Comparison of ENCODE assay signal across 1 cellular context in the genomic region with DNA sequence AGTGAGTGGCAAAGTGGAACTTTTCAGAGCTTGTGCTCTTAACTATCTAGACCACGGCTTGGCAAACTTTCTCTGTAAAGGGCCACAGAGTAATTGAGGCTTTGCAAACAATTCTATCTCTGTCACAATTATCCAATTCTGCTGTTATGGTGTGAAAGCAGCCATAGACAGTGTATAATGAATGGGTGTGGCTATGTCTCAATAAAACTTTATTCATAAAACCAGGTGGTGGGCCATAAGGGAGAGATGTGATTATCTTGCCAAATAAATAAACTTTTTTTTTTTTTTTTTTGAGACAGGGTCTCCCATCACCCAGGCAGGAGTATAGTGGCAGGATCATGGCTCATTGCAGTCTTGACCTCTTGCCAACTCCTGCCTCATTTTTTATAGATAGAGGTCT.
A peak's percentile ranks its signal among the peaks of the same experiment; 100 is the strongest.
TF ChIP-seq lines count a peak whose summit lies in the region.

No MANE protein-coding gene starts in this region.

TF ChIP-seq in K562, 482 proteins besides CTCF, POLR2A, EP300 and RAD21:
- TF ChIP-seq, protein P1, sequence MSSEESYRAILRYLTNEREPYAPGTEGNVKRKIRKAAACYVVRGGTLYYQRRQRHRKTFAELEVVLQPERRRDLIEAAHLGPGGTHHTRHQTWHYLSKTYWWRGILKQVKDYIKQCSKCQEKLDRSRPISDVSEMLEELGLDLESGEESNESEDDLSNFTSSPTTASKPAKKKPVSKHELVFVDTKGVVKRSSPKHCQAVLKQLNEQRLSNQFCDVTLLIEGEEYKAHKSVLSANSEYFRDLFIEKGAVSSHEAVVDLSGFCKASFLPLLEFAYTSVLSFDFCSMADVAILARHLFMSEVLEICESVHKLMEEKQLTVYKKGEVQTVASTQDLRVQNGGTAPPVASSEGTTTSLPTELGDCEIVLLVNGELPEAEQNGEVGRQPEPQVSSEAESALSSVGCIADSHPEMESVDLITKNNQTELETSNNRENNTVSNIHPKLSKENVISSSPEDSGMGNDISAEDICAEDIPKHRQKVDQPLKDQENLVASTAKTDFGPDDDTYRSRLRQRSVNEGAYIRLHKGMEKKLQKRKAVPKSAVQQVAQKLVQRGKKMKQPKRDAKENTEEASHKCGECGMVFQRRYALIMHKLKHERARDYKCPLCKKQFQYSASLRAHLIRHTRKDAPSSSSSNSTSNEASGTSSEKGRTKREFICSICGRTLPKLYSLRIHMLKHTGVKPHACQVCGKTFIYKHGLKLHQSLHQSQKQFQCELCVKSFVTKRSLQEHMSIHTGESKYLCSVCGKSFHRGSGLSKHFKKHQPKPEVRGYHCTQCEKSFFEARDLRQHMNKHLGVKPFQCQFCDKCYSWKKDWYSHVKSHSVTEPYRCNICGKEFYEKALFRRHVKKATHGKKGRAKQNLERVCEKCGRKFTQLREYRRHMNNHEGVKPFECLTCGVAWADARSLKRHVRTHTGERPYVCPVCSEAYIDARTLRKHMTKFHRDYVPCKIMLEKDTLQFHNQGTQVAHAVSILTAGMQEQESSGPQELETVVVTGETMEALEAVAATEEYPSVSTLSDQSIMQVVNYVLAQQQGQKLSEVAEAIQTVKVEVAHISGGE (CRISPR knock-in tag; IDR thresholded peaks at IDR 0.05) = no peak
- TF ChIP-seq, protein P2, sequence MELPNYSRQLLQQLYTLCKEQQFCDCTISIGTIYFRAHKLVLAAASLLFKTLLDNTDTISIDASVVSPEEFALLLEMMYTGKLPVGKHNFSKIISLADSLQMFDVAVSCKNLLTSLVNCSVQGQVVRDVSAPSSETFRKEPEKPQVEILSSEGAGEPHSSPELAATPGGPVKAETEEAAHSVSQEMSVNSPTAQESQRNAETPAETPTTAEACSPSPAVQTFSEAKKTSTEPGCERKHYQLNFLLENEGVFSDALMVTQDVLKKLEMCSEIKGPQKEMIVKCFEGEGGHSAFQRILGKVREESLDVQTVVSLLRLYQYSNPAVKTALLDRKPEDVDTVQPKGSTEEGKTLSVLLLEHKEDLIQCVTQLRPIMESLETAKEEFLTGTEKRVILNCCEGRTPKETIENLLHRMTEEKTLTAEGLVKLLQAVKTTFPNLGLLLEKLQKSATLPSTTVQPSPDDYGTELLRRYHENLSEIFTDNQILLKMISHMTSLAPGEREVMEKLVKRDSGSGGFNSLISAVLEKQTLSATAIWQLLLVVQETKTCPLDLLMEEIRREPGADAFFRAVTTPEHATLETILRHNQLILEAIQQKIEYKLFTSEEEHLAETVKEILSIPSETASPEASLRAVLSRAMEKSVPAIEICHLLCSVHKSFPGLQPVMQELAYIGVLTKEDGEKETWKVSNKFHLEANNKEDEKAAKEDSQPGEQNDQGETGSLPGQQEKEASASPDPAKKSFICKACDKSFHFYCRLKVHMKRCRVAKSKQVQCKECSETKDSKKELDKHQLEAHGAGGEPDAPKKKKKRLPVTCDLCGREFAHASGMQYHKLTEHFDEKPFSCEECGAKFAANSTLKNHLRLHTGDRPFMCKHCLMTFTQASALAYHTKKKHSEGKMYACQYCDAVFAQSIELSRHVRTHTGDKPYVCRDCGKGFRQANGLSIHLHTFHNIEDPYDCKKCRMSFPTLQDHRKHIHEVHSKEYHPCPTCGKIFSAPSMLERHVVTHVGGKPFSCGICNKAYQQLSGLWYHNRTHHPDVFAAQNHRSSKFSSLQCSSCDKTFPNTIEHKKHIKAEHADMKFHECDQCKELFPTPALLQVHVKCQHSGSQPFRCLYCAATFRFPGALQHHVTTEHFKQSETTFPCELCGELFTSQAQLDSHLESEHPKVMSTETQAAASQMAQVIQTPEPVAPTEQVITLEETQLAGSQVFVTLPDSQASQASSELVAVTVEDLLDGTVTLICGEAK (IDR thresholded peaks at IDR 0.05) = peak; percentile 85
- TF ChIP-seq, protein P2 (CRISPR knock-in tag; IDR thresholded peaks at IDR 0.05) = peak; percentile 69
- no peak for TF ChIP-seq CEBPG (CRISPR knock-in tag; IDR thresholded peaks at IDR 0.05)
- TF ChIP-seq CEBPG (tag; conservative IDR thresholded peaks at IDR 0.05 in 1 of 2, IDR thresholded peaks at IDR 0.05 in 1 of 2) = no peak
- TF ChIP-seq NEUROD1 (IDR thresholded peaks at IDR 0.05; ENCODE audit: borderline replicate concordance, low read depth, low read length, partially characterized antibody) = no peak
- TF ChIP-seq KDM1A (IDR thresholded peaks at IDR 0.05) = no peak
TF ChIP-seq in K562: peak in this region for 1.
